1 cellular context compared by ENCODE assay signal in the genomic region with DNA sequence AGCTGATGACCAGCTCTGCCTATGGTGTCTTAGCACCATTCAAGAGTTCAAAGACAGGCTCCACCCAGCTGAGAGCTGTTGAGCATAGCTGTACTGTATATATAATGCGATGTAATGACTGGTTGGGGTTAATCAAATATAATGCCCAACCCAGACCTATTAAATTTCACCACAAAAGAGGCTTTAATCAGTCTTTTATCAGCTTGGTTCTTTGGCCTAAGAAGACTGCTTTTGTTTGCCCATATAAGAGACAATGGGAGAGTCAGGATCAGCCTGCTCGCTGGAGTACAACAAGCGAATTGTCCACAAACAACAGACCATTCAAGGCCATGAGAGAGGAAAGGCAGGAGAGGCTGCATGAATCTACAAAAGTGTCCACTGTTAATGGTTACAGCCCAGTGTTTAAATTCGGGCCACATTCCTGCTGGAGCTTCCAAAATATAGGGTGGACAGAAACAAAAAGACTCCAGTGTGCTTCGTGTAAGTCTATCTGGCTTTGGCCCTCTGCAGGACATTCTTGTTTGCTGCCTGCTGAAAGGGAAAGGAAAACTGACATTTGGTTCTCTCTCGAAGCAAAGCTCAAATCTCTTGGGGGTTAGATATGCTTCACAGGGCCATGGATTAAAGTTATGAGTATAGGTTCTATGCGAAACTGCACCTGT.
A peak's percentile ranks its signal among the peaks of the same experiment; 100 is the strongest.
TF ChIP-seq lines count a peak whose summit lies in the region.

No MANE protein-coding gene starts in this region.

TF ChIP-seq in HepG2, 621 proteins besides CTCF, POLR2A, EP300 and RAD21 (continued from another document):
- TF ChIP-seq ZNF747 (CRISPR knock-in tag; IDR thresholded peaks at IDR 0.05; ENCODE audit: borderline replicate concordance) (peak; percentile 60; the same call in 1 of the 2 replicates), XRCC5 (optimal IDR thresholded peaks at IDR 0.05; ENCODE audit: low read length) (peak; percentile 61), ZNF430 (CRISPR knock-in tag; IDR thresholded peaks at IDR 0.05) (peak; percentile 72; the same call in 1 of the 2 replicates), PCBP1 (IDR thresholded peaks at IDR 0.05; ENCODE audit: borderline replicate concordance, low read depth, low read length) (no peak), ZNF589 (CRISPR knock-in tag; conservative IDR thresholded peaks at IDR 0.05) (0 out of 2 replicates have a peak, but pooled peaks have one; percentile 6), ZKSCAN5 (CRISPR knock-in tag; IDR thresholded peaks at IDR 0.05) (no peak), SMAD9 (CRISPR knock-in tag; IDR thresholded peaks at IDR 0.05) (no peak), ZFP41 (CRISPR knock-in tag; IDR thresholded peaks at IDR 0.05; ENCODE audit: borderline replicate concordance) (no peak), FOXC1 (CRISPR knock-in tag; IDR thresholded peaks at IDR 0.05; ENCODE audit: borderline replicate concordance) (no peak; the same call in 1 of the 2 replicates), KLF15 (CRISPR knock-in tag; IDR thresholded peaks at IDR 0.05; ENCODE audit: borderline replicate concordance) (0 out of 2 replicates have a peak, but pooled peaks have one; percentile 17)
- TF ChIP-seq, protein P1, sequence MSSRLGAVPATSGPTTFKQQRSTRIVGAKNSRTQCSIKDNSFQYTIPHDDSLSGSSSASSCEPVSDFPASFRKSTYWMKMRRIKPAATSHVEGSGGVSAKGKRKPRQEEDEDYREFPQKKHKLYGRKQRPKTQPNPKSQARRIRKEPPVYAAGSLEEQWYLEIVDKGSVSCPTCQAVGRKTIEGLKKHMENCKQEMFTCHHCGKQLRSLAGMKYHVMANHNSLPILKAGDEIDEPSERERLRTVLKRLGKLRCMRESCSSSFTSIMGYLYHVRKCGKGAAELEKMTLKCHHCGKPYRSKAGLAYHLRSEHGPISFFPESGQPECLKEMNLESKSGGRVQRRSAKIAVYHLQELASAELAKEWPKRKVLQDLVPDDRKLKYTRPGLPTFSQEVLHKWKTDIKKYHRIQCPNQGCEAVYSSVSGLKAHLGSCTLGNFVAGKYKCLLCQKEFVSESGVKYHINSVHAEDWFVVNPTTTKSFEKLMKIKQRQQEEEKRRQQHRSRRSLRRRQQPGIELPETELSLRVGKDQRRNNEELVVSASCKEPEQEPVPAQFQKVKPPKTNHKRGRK (CRISPR knock-in tag; IDR thresholded peaks at IDR 0.05) = no peak
